ENCODE assay signal across 18 cellular contexts in the genomic region with DNA sequence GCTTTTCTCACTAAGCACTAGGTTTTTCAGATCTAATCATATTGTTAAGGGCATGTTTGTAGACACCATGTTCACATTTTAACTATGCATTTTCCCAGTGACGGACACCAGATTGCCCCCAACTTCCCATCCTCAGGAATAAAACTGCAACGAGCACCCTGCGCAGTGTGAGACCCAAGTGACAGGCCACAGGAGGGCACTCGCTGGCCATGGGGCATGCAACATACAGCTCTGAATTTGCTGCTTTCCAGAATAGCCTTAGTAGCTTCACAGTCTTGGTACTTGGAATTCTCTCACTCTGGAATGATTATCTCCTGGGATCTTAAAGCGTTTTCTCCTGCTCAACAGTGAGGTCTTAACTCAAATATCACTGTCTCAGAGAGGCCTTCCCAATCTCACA. TPM values are rescaled to one million over a fixed set of nuclear protein-coding genes. Genes with fewer than 3 reads are reported as not detected.
DNase-seq lines count a peak whose midpoint lies in the region; ATAC-seq and TF ChIP-seq lines count a peak whose summit lies in the region.
"Had no signal": no experiment of that assay in that cellular context is flagged by ENCODE, and none has a peak within 500 bp of the region (broad histone marks: within the 10 kb centered on the region; RNA-seq: fewer than 3 reads in every experiment).

No MANE protein-coding gene starts in this region.

- H3K4me1 ChIP-seq in CD4-positive, CD25-positive, alpha-beta regulatory T cell (ENCODE audit: control insufficient read depth, insufficient read depth, low read length, poor library complexity, severe bottlenecking) = peaks cover 48% of the 10 kb centered on the region
- H3K4me1 ChIP-seq in HCT116 (ENCODE audit: control insufficient read depth in 1 of 2, insufficient read depth in 2 of 2, low read length in 2 of 2) (peaks cover 8 to 52% of the 10 kb centered on the region in 2 experiments; a peak in 3 of 4 replicates), left lung (peaks cover 7 to 65% of the 10 kb centered on the region in 2 donors)

- RAD21 ChIA-PET in HCT116 (lab: Charles Lee; ENCODE audit: low non-redundant PET in 1 of 2, low total read pairs in 2 of 2, uncharacterized antibody in 2 of 2, unreplicated experiment in 2 of 2) = interaction anchor here (0.8 to 1.7 kb wide), 4 partner anchors 25 to 170 kb away, joined by 3 to 4 read pairs (median 4); a partner anchor contains a TSS

- no peak overlapping the region for H3K27ac ChIP-seq in CD4-positive, CD25-positive, alpha-beta regulatory T cell (ENCODE audit: insufficient read depth, low read length, poor library complexity, severe bottlenecking)
- no peak overlapping the region for H3K27ac ChIP-seq in HCT116 (ENCODE audit: low read depth, low read length)
- no peak overlapping the region for H3K27ac ChIP-seq in left lung

- H3K27me3 Mint-ChIP-seq in CD4-positive, CD25-positive, alpha-beta regulatory T cell = no peaks in the 10 kb centered on the region
- no peaks in the 10 kb centered on the region for H3K27me3 Mint-ChIP-seq in naive thymus-derived CD8-positive, alpha-beta T cell

- peaks cover 24 to 78% (median 52%) of the 10 kb centered on the region in 4 donors for H3K4me1 Mint-ChIP-seq in CD4-positive, CD25-positive, alpha-beta regulatory T cell
- peaks cover 29 to 82% (median 75%) of the 10 kb centered on the region in 4 donors for H3K4me1 Mint-ChIP-seq in naive thymus-derived CD8-positive, alpha-beta T cell

- no TSS peak for BruUV-seq in HCT116 (replicated peaks; lab: Mats Ljungman, UMichigan)

- H3K27me3 ChIP-seq in CD4-positive, CD25-positive, alpha-beta regulatory T cell (ENCODE audit: control insufficient read depth, insufficient read depth, low read length) = no peaks in the 10 kb centered on the region
- no peaks in the 10 kb centered on the region for H3K27me3 ChIP-seq in HCT116 (ENCODE audit: insufficient read depth, low read length)
- H3K27me3 ChIP-seq in left lung = no peaks in the 10 kb centered on the region
- H3K27me3 ChIP-seq: BE2C had no signal

- in situ Hi-C loops in SK-MEL-5 (cut with HindIII; ENCODE audit: low pct_unique_long_range_greater_than_20kb, low sequenced_read_pairs) = no loop called here

- H2AFZ ChIP-seq in HCT116 (ENCODE audit: low read depth, low read length, poor library complexity, severe bottlenecking) = no peak overlapping the region

- peak overlapping the region; percentile 92 for H3K4me2 ChIP-seq in HCT116 (ENCODE audit: low read length)

- no peaks in the 10 kb centered on the region for H4K20me1 ChIP-seq in HCT116 (ENCODE audit: insufficient read depth)

- no peaks in the 10 kb centered on the region for H3K9me2 ChIP-seq in HCT116 (ENCODE audit: insufficient read depth)

- H3K4me3 Mint-ChIP-seq in CD4-positive, CD25-positive, alpha-beta regulatory T cell = peak overlapping the region in 3 of 4 donors; percentile 9 to 43 (median 43)
- no peak overlapping the region for H3K4me3 Mint-ChIP-seq in naive thymus-derived CD8-positive, alpha-beta T cell

- H3K9me3 Mint-ChIP-seq in CD4-positive, CD25-positive, alpha-beta regulatory T cell = peaks cover 0 to 2% (median 0%) of the 10 kb centered on the region in 7 donors
- no peaks in the 10 kb centered on the region for H3K9me3 Mint-ChIP-seq in naive thymus-derived CD8-positive, alpha-beta T cell

- no peak for TF ChIP-seq POLR2A in HCT116 (IDR thresholded peaks at IDR 0.05; ENCODE audit: borderline replicate concordance, extremely low read depth, insufficient read depth, insufficient read length)

- H3K9ac ChIP-seq in HCT116 (ENCODE audit: low read length) = no peak overlapping the region

- peaks cover 19% of the 10 kb centered on the region for H3K36me3 Mint-ChIP-seq in CD4-positive, CD25-positive, alpha-beta regulatory T cell
- peaks cover 0 to 28% (median 8%) of the 10 kb centered on the region in 3 donors for H3K36me3 Mint-ChIP-seq in naive thymus-derived CD8-positive, alpha-beta T cell

- no peak for ATAC-seq in CD4-positive, CD25-positive, alpha-beta regulatory T cell (ENCODE audit: low read depth in 2 of 2)
- ATAC-seq in HCT116 = peak; percentile 63
- no peak for ATAC-seq in naive thymus-derived CD8-positive, alpha-beta T cell
- ATAC-seq in left lung = no peak
- ATAC-seq in HG03097 (IDR thresholded peaks at IDR 0.05; ENCODE audit: low FRiP score, unreplicated experiment) = no peak

- H3K9me3 ChIP-seq in CD4-positive, CD25-positive, alpha-beta regulatory T cell (ENCODE audit: control insufficient read depth in 2 of 2, low read length in 2 of 2) = no peaks in the 10 kb centered on the region
- H3K9me3 ChIP-seq in HCT116 (ENCODE audit: control insufficient read depth in 1 of 2, insufficient read depth in 1 of 2, low read depth in 1 of 2, low read length in 2 of 2) (no peaks in the 10 kb centered on the region), left lung (no peaks in the 10 kb centered on the region)
- H3K9me3 ChIP-seq: BE2C, HAP-1 had no signal

- H3K27ac Mint-ChIP-seq in CD4-positive, CD25-positive, alpha-beta regulatory T cell = peak overlapping the region in 1 of 3 donors; percentile 32
- peak overlapping the region in 6 of 10 donors; percentile 15 to 94 (median 79) for H3K27ac Mint-ChIP-seq in naive thymus-derived CD8-positive, alpha-beta T cell

- peak; percentile 77 for TF ChIP-seq RAD21 in HCT116 (IDR thresholded peaks at IDR 0.05; ENCODE audit: low read depth)

- H3K4me3 ChIP-seq in CD4-positive, CD25-positive, alpha-beta regulatory T cell (ENCODE audit: low read depth, low read length) = no peak overlapping the region
- no peak overlapping the region for H3K4me3 ChIP-seq in HCT116 (replicated peaks in 1 of 2; ENCODE audit: low read depth in 1 of 2, low read length in 2 of 2)
- no peak overlapping the region for H3K4me3 ChIP-seq in left lung

- intact Hi-C loops in HCT116 (cut with micrococcal nuclease) (loop anchor here (2.0 to 10.0 kb wide), 3 partner anchors 79 to 283 kb away; a partner anchor contains a TSS), left lung (cut with DNase I) (no loop called here)

- DNase-seq in CD4-positive, CD25-positive, alpha-beta regulatory T cell = no peak
- DNase-seq in HCT116 (ENCODE audit: low read depth, low spot score) (no peak), SK-MEL-5 (ENCODE audit: low read depth, low spot score) (peak; percentile 40), left lung (no peak), superior temporal gyrus (ENCODE audit: extremely low spot score) (no peak)
- DNase-seq in naive thymus-derived CD8-positive, alpha-beta T cell = no peak
- no peak for DNase-seq in stimulated activated naive CD4-positive, alpha-beta T cell (lab: John Stamatoyannopoulos, UW)
- DNase-seq: ACHN, BE2C, EL, Karpas-422, NCI-H1417, NCI-H2029, NCI-H2171 treated with DMSO at 0.1 percent for 48 hours, NCI-H774, SIG-M5 had no signal

- H3K79me2 ChIP-seq in HCT116 (ENCODE audit: insufficient read depth, low read length) = peaks cover 41% of the 10 kb centered on the region

- CTCF ChIA-PET in HCT116 (lab: Charles Lee) = interaction anchor here (0.7 to 2.1 kb wide), 11 partner anchors 9 to 233 kb away, joined by 3 to 12 read pairs (median 3); no protein-coding TSS in a partner anchor

- TF ChIP-seq CTCF in HCT116 (IDR thresholded peaks at IDR 0.05 in 2 of 3, conservative IDR thresholded peaks at IDR 0.05 in 1 of 3; ENCODE audit: borderline replicate concordance in 1 of 3, insufficient read depth in 1 of 3, low read depth in 2 of 3, low read length in 2 of 3) (peak; percentile 47 to 61 (median 55); a peak in 5 of 6 replicates), left lung (IDR thresholded peaks at IDR 0.05) (no peak)

- POLR2A ChIA-PET in HCT116 (lab: Charles Lee) = interaction anchor here (0.8 to 2.2 kb wide), 4 partner anchors 9 to 87 kb away, joined by 3 to 9 read pairs (median 4); no protein-coding TSS in a partner anchor
- POLR2A ChIA-PET in naive thymus-derived CD8-positive, alpha-beta T cell (lab: Charles Lee) = interaction anchor here (1.3 to 6.4 kb wide), 4 partner anchors 9 to 97 kb away, joined by 4 to 68 read pairs (median 15); no protein-coding TSS in a partner anchor

- peaks cover 12% of the 10 kb centered on the region for H3K36me3 ChIP-seq in CD4-positive, CD25-positive, alpha-beta regulatory T cell (ENCODE audit: control insufficient read depth, insufficient read depth, low read length)
- H3K36me3 ChIP-seq in HCT116 (ENCODE audit: control insufficient read depth in 1 of 2, insufficient read depth in 2 of 2, low read length in 2 of 2) = peaks cover 12 to 28% of the 10 kb centered on the region in 2 experiments; a peak in 3 of 4 replicates
- peaks cover 0 to 16% of the 10 kb centered on the region in 2 donors for H3K36me3 ChIP-seq in left lung

TF ChIP-seq in HCT116, 20 proteins besides CTCF, POLR2A, EP300 and RAD21:
- TF ChIP-seq SP1 (IDR thresholded peaks at IDR 0.05; ENCODE audit: low read depth) (no peak), EZH2phosphoT487 (IDR thresholded peaks at IDR 0.05; ENCODE audit: borderline replicate concordance) (no peak)

RNA-seq across cellular contexts. Expression of a gene that starts 1.0 kb away (rescaled TPM):
- total RNA-seq in CD4-positive, CD25-positive, alpha-beta regulatory T cell = 117 TPM
- 10 to 100 TPM; 63.2 to 83.9 (median 72.0) TPM for polyA plus RNA-seq in CD4-positive, CD25-positive, alpha-beta regulatory T cell
- total RNA-seq in HCT116 (2021; ENCODE audit: unreplicated experiment) (103 TPM), left lung (10 to 100 TPM; 44.0 to 48.6 TPM)
- 47.9 and 52.6 TPM in 2 replicates for polyA plus RNA-seq in HCT116 (2012)
- total RNA-seq in SK-MEL-5 (2014; rRNA removed; shearing (Covaris generic)) = 93.1 and 102 TPM in 2 replicates
- polyA plus RNA-seq in SK-MEL-5 (2015; cell fraction: cytosol; rRNA removed) = 67.4 and 69.2 TPM in 2 replicates
- polyA plus RNA-seq in SK-MEL-5 (2015; cell fraction: nucleus; rRNA removed) = 144 and 165 TPM in 2 replicates
- total RNA-seq in naive thymus-derived CD8-positive, alpha-beta T cell = 10 to 100 TPM; 84.6 to 93.6 TPM
- 10 to 100 TPM; 61.0 to 77.1 (median 62.7) TPM for polyA plus RNA-seq in naive thymus-derived CD8-positive, alpha-beta T cell

RNA-seq across cellular contexts. Expression of a gene that starts 26.7 kb away (rescaled TPM):
- total RNA-seq in CD4-positive, CD25-positive, alpha-beta regulatory T cell = 3.9 TPM
- 1 to 10 TPM; 1.9 to 3.1 (median 2.7) TPM for polyA plus RNA-seq in CD4-positive, CD25-positive, alpha-beta regulatory T cell
- total RNA-seq in HCT116 (2021; ENCODE audit: unreplicated experiment) (3.9 TPM), left lung (1 to 10 TPM; 7.3 to 8.9 TPM)
- 1.6 and 2.5 TPM in 2 replicates for polyA plus RNA-seq in HCT116 (2012)
- total RNA-seq in SK-MEL-5 (2014; rRNA removed; shearing (Covaris generic)) = 55.9 and 57.6 TPM in 2 replicates
- 15.4 and 19.8 TPM in 2 replicates for polyA plus RNA-seq in SK-MEL-5 (2015; cell fraction: cytosol; rRNA removed)
- polyA plus RNA-seq in SK-MEL-5 (2015; cell fraction: nucleus; rRNA removed) = 4.2 and 8.8 TPM in 2 replicates
- total RNA-seq in naive thymus-derived CD8-positive, alpha-beta T cell = 1 to 10 TPM; 2.5 to 4.3 TPM
- polyA plus RNA-seq in naive thymus-derived CD8-positive, alpha-beta T cell = 1 to 10 TPM in 1 of 3 donors, under 1 TPM in 2; 0.14 to 1.4 (median 0.54) TPM

Comparison
In these comparisons a context has a peak if more than half of its experiments do, and no peak if none do; other contexts are left out.
1. H3K4me3 Mint-ChIP-seq: peak in CD4-positive, CD25-positive, alpha-beta regulatory T cell (3 of 4); none in naive thymus-derived CD8-positive, alpha-beta T cell (0 of 10).
2. CTCF ChIP-seq: peak in HCT116 (3 of 3); none in left lung (0 of 2).